In the genomic region with DNA sequence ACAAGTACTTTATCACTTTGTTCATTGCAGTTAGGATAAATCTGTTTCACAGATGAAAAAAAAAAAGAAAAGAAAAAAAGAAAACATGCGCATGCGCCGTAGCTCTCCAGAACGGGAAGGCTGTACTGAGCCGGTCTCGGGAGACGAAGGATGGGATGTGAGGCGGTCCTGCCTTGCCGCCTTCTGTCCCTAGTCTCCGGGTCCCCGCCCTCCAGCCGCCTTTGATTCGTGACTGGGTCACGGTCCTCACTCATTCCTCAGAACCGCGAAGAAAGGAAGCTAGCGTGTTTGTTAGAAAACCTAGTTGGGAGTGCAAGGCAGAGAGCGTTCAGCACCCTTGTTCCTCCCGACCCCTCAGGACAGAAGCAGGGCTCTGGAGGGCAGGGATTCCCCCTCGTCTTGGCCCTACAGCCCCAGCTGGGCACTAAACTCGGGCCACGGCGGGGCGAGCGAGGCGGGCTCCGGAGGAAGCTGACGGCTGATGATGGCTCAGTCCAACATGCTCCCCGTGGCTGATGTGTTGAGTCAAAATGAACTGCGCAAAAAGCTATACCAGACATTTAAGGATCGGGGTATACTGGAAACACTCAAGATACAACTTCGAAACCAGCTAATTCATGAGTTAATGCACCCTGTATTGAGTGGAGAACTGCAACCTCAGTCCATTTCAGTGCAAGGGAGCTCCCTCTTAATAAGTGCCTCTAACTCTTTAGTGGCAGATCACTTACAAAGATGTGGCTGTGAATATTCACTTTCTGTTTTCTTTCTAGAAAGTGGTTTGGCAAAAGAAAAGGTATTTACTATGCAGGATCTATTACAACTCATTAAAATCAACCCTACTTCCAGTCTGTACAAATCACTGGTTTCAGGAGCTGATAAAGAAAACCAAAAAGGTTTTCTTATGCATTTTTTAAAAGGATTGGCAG, we compare ENCODE assay signal across 9 cellular contexts. TPM values are rescaled to one million over a fixed set of nuclear protein-coding genes. Genes with fewer than 3 reads are reported as not detected.
A peak's percentile ranks its signal among the peaks of the same experiment; 100 is the strongest.
DNase-seq lines count a peak whose midpoint lies in the region; ATAC-seq and TF ChIP-seq lines count a peak whose summit lies in the region.
"Had no signal": no experiment of that assay in that cellular context is flagged by ENCODE, and none has a peak within 500 bp of the region (broad histone marks: within the 10 kb centered on the region; RNA-seq: fewer than 3 reads in every experiment).

No MANE protein-coding gene starts in this region.

- no peak for TF ChIP-seq CTCF in suprapubic skin (IDR thresholded peaks at IDR 0.05)

- H3K36me3 ChIP-seq in suprapubic skin: peaks cover 56% of the 10 kb centered on the region

- intact Hi-C loops in head of caudate nucleus (cut with DNase I): no loop called here

- no peaks in the 10 kb centered on the region for H3K4me1 ChIP-seq in suprapubic skin

- 78% methylated on average over 32 of the region's 32 CpGs for WGBS in suprapubic skin

- no peak for TF ChIP-seq POLR2A in suprapubic skin (IDR thresholded peaks at IDR 0.05)

- H3K9me3 ChIP-seq in suprapubic skin: no peaks in the 10 kb centered on the region
- H3K9me3 ChIP-seq: BLaER1 had no signal

- TF ChIP-seq EP300 in suprapubic skin (IDR thresholded peaks at IDR 0.05): no peak

- H3K4me3 ChIP-seq in suprapubic skin: peak overlapping the region; percentile 6
- H3K4me3 ChIP-seq: BLaER1 had no signal

- H3K27me3 ChIP-seq in suprapubic skin: no peaks in the 10 kb centered on the region
- H3K27me3 ChIP-seq: BLaER1 had no signal

- DNase-seq in activated T-cell treated with anti-CD3 and anti-CD28 coated beads for 48 hours (ENCODE audit: low read depth): peak; percentile 4
- DNase-seq in activated T-cell treated with anti-CD3 and anti-CD28 coated beads for 4 hours: no peak
- peak; percentile 18 for DNase-seq in activated CD8-positive, alpha-beta memory T cell treated with anti-CD3 and anti-CD28 coated beads, Interleukin-2, amount 50 U/mL, for 4 hours
- peak in 29 of 42 donors; percentile 7 to 67 (median 18) for DNase-seq in head of caudate nucleus
- DNase-seq in suprapubic skin (ENCODE audit: low spot score in 2 of 2): no peak
- no peak for DNase-seq in HPDE6-E6E7 (ENCODE audit: extremely low spot score)
- no peak for DNase-seq in COLO668 (lab: John Stamatoyannopoulos, UW; ENCODE audit: unreplicated experiment)

- no peak overlapping the region for H3K27ac ChIP-seq in suprapubic skin
- H3K27ac ChIP-seq: BLaER1 had no signal

- ATAC-seq in HG03571 (IDR thresholded peaks at IDR 0.05; ENCODE audit: unreplicated experiment): no peak

RNA-seq across cellular contexts. Expression of a gene that starts 40.0 kb away (rescaled TPM):
- total RNA-seq in suprapubic skin: 10 to 100 TPM in 3 of 4 donors, 1 to 10 TPM in 1; 6.3 to 28.2 (median 12.0) TPM

Comparison
In these comparisons a context has a peak if more than half of its experiments do, and no peak if none do; other contexts are left out.
1. DNase-seq: peak in activated T-cell treated with anti-CD3 and anti-CD28 coated beads for 48 hours (single experiment), activated CD8-positive, alpha-beta memory T cell treated with anti-CD3 and anti-CD28 coated beads, Interleukin-2, amount 50 U/mL, for 4 hours (single experiment) and head of caudate nucleus (29 of 42); none in activated T-cell treated with anti-CD3 and anti-CD28 coated beads for 4 hours (single experiment), suprapubic skin (0 of 2), HPDE6-E6E7 (single experiment) and COLO668 (single experiment).